1 cellular context compared by ENCODE assay signal in genomic region chr12:47709277-47710048, GRCh38.
TF ChIP-seq lines count a peak whose summit lies in the region.

No MANE protein-coding gene starts in this region.

TF ChIP-seq in GM12878, 131 proteins besides CTCF, POLR2A, EP300 and RAD21:
- TF ChIP-seq TBL1XR1 (IDR thresholded peaks at IDR 0.05; ENCODE audit: low read depth, low read length) (no peak), NFIC (IDR thresholded peaks at IDR 0.05; ENCODE audit: low read depth, low read length) (peak; percentile 63), JUND (IDR thresholded peaks at IDR 0.05; ENCODE audit: low read depth, low read length) (no peak), MEF2B (IDR thresholded peaks at IDR 0.05; ENCODE audit: partially characterized antibody, poor library complexity, severe bottlenecking) (peak; percentile 45), SIX5 (IDR thresholded peaks at IDR 0.05; ENCODE audit: low read depth, low read length, severe bottlenecking) (no peak), MTA2 (IDR thresholded peaks at IDR 0.05; ENCODE audit: low read depth) (peak; percentile 52; the same call in 1 of the 2 replicates), LARP7 (IDR thresholded peaks at IDR 0.05) (no peak), MLLT1 (IDR thresholded peaks at IDR 0.05) (no peak), IKZF2 (IDR thresholded peaks at IDR 0.05) (0 out of 4 replicates have a peak, but pooled peaks of 1 of the 2 experiments have one; percentile 13), WRNIP1 (IDR thresholded peaks at IDR 0.05; ENCODE audit: borderline replicate concordance, low read depth, low read length) (no peak), EGR1 (IDR thresholded peaks at IDR 0.05; ENCODE audit: borderline replicate concordance in 1 of 2, low read depth in 2 of 2, low read length in 2 of 2) (no peak), RUNX3 (IDR thresholded peaks at IDR 0.05; ENCODE audit: low read length) (peak; percentile 55), SMAD5 (IDR thresholded peaks at IDR 0.05; ENCODE audit: low read depth) (no peak)
- TF ChIP-seq, protein P1, sequence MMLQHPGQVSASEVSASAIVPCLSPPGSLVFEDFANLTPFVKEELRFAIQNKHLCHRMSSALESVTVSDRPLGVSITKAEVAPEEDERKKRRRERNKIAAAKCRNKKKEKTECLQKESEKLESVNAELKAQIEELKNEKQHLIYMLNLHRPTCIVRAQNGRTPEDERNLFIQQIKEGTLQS (IDR thresholded peaks at IDR 0.05; ENCODE audit: borderline replicate concordance, extremely low read depth, low read depth, low read length): no peak
